In genomic region chr20:539848-540247, GRCh38 we compare ENCODE assay signal across 11 cellular contexts. TPM values are rescaled to one million over a fixed set of nuclear protein-coding genes. Genes with fewer than 3 reads are reported as not detected.
DNase-seq lines count a peak whose midpoint lies in the region; ATAC-seq, FAIRE-seq and TF ChIP-seq lines count a peak whose summit lies in the region.
"Had no signal": no experiment of that assay in that cellular context is flagged by ENCODE, and none has a peak within 500 bp of the region (broad histone marks: within the 10 kb centered on the region; RNA-seq: fewer than 3 reads in every experiment).

No MANE protein-coding gene starts in this region.

- CTCF ChIA-PET in activated naive CD4-positive, alpha-beta T cell treated with anti-CD3 and anti-CD28 coated beads, Interleukin-2, amount 10 ng/mL, durations not matched to agents 7 days and 5 days (lab: Charles Lee), result no interaction called here

- peaks cover 87% of the 10 kb centered on the region for H3K79me2 ChIP-seq in astrocyte (ENCODE audit: insufficient read depth, low read length)

- H3K4me1 ChIP-seq in astrocyte (ENCODE audit: insufficient read depth, low read length), result peaks cover 23% of the 10 kb centered on the region
- H3K4me1 ChIP-seq in iPS-20b (ENCODE audit: insufficient read depth, low read length), result peaks cover 49% of the 10 kb centered on the region
- H3K4me1 ChIP-seq in thyroid gland, result peaks cover 56 to 66% of the 10 kb centered on the region in 2 donors

- no peak for TF ChIP-seq POLR2A in thyroid gland (IDR thresholded peaks at IDR 0.05)

- ATAC-seq in GM18511 (IDR thresholded peaks at IDR 0.05; ENCODE audit: unreplicated experiment) (no peak), GM18907 (IDR thresholded peaks at IDR 0.05; ENCODE audit: unreplicated experiment) (no peak)
- ATAC-seq: activated naive CD4-positive, alpha-beta T cell treated with anti-CD3 and anti-CD28 coated beads, Interleukin-2, amount 50 U/mL, for 72 hours had no signal

- H3K4me3 ChIP-seq in astrocyte (ENCODE audit: insufficient read depth, low read depth, low read length) (no peak overlapping the region), iPS-20b (ENCODE audit: low read length) (peak overlapping the region; percentile 89), thyroid gland (replicated peaks in 1 of 3) (no peak overlapping the region)

- no peaks in the 10 kb centered on the region for H3K9me3 ChIP-seq in astrocyte (ENCODE audit: insufficient read depth, low read depth, low read length)
- no peaks in the 10 kb centered on the region for H3K9me3 ChIP-seq in iPS-20b (ENCODE audit: insufficient read depth, low read depth, low read length)
- no peaks in the 10 kb centered on the region for H3K9me3 ChIP-seq in thyroid gland

- 15 to 18% methylated on average over 2 of the region's 2 CpGs for WGBS in thyroid gland, 2 donors

- no peak overlapping the region for H3K27ac Mint-ChIP-seq in activated naive CD4-positive, alpha-beta T cell treated with anti-CD3 and anti-CD28 coated beads, Interleukin-2, amount 50 U/mL, for 24 hours
- H3K27ac Mint-ChIP-seq in activated naive CD4-positive, alpha-beta T cell treated with anti-CD3 and anti-CD28 coated beads, Interleukin-2, amount 10 ng/mL, durations not matched to agents 7 days and 5 days, result no peak overlapping the region
- peak overlapping the region; percentile 45 for H3K27ac Mint-ChIP-seq in astrocyte (ENCODE audit: unreplicated experiment)
- H3K27ac Mint-ChIP-seq: IgD-negative memory B cell had no signal

- peaks cover 81% of the 10 kb centered on the region for H4K20me1 ChIP-seq in astrocyte (ENCODE audit: insufficient read depth, low read length)

- H3K4me3 Mint-ChIP-seq in activated naive CD4-positive, alpha-beta T cell treated with anti-CD3 and anti-CD28 coated beads, Interleukin-2, amount 50 U/mL, for 24 hours, result peak overlapping the region; percentile 45
- H3K4me3 Mint-ChIP-seq in activated naive CD4-positive, alpha-beta T cell treated with anti-CD3 and anti-CD28 coated beads, Interleukin-2, amount 10 ng/mL, durations not matched to agents 7 days and 5 days, result no peak overlapping the region
- peak overlapping the region; percentile 67 for H3K4me3 Mint-ChIP-seq in astrocyte (ENCODE audit: unreplicated experiment)

- H3K36me3 ChIP-seq in astrocyte (ENCODE audit: insufficient read depth, low read length) (peaks cover 3% of the 10 kb centered on the region), iPS-20b (ENCODE audit: insufficient read depth, low read depth, low read length) (peaks cover 10% of the 10 kb centered on the region; the same call in 1 of the 2 replicates), thyroid gland (no peaks in the 10 kb centered on the region)

- H3K27ac ChIP-seq in astrocyte (ENCODE audit: low read depth, low read length) (peak overlapping the region; percentile 22), iPS-20b (ENCODE audit: low read length) (no peak overlapping the region), thyroid gland (peak overlapping the region in 1 of 3 donors; percentile 56)
- H3K27ac ChIP-seq: VCaP had no signal

- FAIRE-seq in astrocyte (lab: Jason Lieb, UNC), result no peak

- H3K4me2 ChIP-seq in astrocyte (ENCODE audit: low read length), result peak overlapping the region; percentile 68

- H3K4me1 Mint-ChIP-seq in activated naive CD4-positive, alpha-beta T cell treated with anti-CD3 and anti-CD28 coated beads, Interleukin-2, amount 50 U/mL, for 24 hours, result peaks cover 87% of the 10 kb centered on the region
- H3K4me1 Mint-ChIP-seq in activated naive CD4-positive, alpha-beta T cell treated with anti-CD3 and anti-CD28 coated beads, Interleukin-2, amount 10 ng/mL, durations not matched to agents 7 days and 5 days, result peaks cover 75% of the 10 kb centered on the region
- peaks cover 52% of the 10 kb centered on the region for H3K4me1 Mint-ChIP-seq in astrocyte (ENCODE audit: low read depth, unreplicated experiment)

- no peak for DNase-seq in activated naive CD4-positive, alpha-beta T cell treated with anti-CD3 and anti-CD28 coated beads, Interleukin-2, amount 10 ng/mL, durations not matched to agents 7 days and 5 days
- DNase-seq in astrocyte (ENCODE audit: low read depth), result peak; percentile 64
- DNase-seq in thyroid gland, result peak; percentile 20 to 27
- no peak for DNase-seq in posterior cingulate gyrus

- H3K9ac ChIP-seq in astrocyte (ENCODE audit: low read length) (peak overlapping the region; percentile 16), iPS-20b (ENCODE audit: low read depth, low read length) (no peak overlapping the region; the same call in 1 of the 2 replicates)

- peaks cover 5% of the 10 kb centered on the region for H3K9me3 Mint-ChIP-seq in activated naive CD4-positive, alpha-beta T cell treated with anti-CD3 and anti-CD28 coated beads, Interleukin-2, amount 50 U/mL, for 24 hours
- peaks cover 25% of the 10 kb centered on the region for H3K9me3 Mint-ChIP-seq in activated naive CD4-positive, alpha-beta T cell treated with anti-CD3 and anti-CD28 coated beads, Interleukin-2, amount 10 ng/mL, durations not matched to agents 7 days and 5 days
- H3K9me3 Mint-ChIP-seq in astrocyte (ENCODE audit: unreplicated experiment), result no peaks in the 10 kb centered on the region
- H3K9me3 Mint-ChIP-seq: IgD-negative memory B cell had no signal

- H2AFZ ChIP-seq in astrocyte (ENCODE audit: low read depth, low read length), result no peak overlapping the region

- H3K27me3 Mint-ChIP-seq in activated naive CD4-positive, alpha-beta T cell treated with anti-CD3 and anti-CD28 coated beads, Interleukin-2, amount 50 U/mL, for 24 hours, result no peaks in the 10 kb centered on the region
- H3K27me3 Mint-ChIP-seq in activated naive CD4-positive, alpha-beta T cell treated with anti-CD3 and anti-CD28 coated beads, Interleukin-2, amount 10 ng/mL, durations not matched to agents 7 days and 5 days, result no peaks in the 10 kb centered on the region
- no peaks in the 10 kb centered on the region for H3K27me3 Mint-ChIP-seq in astrocyte (ENCODE audit: low read depth, unreplicated experiment)

- TF ChIP-seq CTCF in astrocyte (IDR thresholded peaks at IDR 0.05; ENCODE audit: insufficient read depth, low read depth, low read length) (no peak), thyroid gland (IDR thresholded peaks at IDR 0.05) (no peak)

- H3K36me3 Mint-ChIP-seq in activated naive CD4-positive, alpha-beta T cell treated with anti-CD3 and anti-CD28 coated beads, Interleukin-2, amount 50 U/mL, for 24 hours, result peaks cover 22% of the 10 kb centered on the region
- peaks cover 55% of the 10 kb centered on the region for H3K36me3 Mint-ChIP-seq in activated naive CD4-positive, alpha-beta T cell treated with anti-CD3 and anti-CD28 coated beads, Interleukin-2, amount 10 ng/mL, durations not matched to agents 7 days and 5 days
- peaks cover 21% of the 10 kb centered on the region for H3K36me3 Mint-ChIP-seq in astrocyte (ENCODE audit: low read depth, unreplicated experiment)

- intact Hi-C loops in thyroid gland (cut with DNase I), result loop anchor here (10.0 kb wide), 1 partner anchor 55 kb away; no protein-coding TSS in a partner anchor
- intact Hi-C loops in posterior cingulate gyrus (cut with DNase I), result loop anchor here (5.0 kb wide), 1 partner anchor 133 kb away; the partner anchor contains the start of gene RBCK1

- H3K27me3 ChIP-seq in astrocyte (ENCODE audit: insufficient read depth, low read length) (no peaks in the 10 kb centered on the region), iPS-20b (ENCODE audit: insufficient read depth, low read length) (peaks cover 2% of the 10 kb centered on the region; the same call in 1 of the 2 replicates), thyroid gland (no peaks in the 10 kb centered on the region)

RNA-seq across cellular contexts. Expression of gene CSNK2A1, which starts 3.7 kb away (rescaled TPM):
- total RNA-seq in astrocyte (226 and 237 TPM in 2 replicates), thyroid gland (100 to 1,000 TPM in 3 of 4 donors, 10 to 100 TPM in 1; 88.0 to 153 (median 105) TPM)

Comparison
In these comparisons a context has a peak if more than half of its experiments do, and no peak if none do; other contexts are left out.
1. DNase-seq: peak in astrocyte (single experiment) and thyroid gland (2 of 2); none in activated naive CD4-positive, alpha-beta T cell treated with anti-CD3 and anti-CD28 coated beads, Interleukin-2, amount 10 ng/mL, durations not matched to agents 7 days and 5 days (single experiment) and posterior cingulate gyrus (0 of 10).